17 cellular contexts compared by ENCODE assay signal in the genomic region with DNA sequence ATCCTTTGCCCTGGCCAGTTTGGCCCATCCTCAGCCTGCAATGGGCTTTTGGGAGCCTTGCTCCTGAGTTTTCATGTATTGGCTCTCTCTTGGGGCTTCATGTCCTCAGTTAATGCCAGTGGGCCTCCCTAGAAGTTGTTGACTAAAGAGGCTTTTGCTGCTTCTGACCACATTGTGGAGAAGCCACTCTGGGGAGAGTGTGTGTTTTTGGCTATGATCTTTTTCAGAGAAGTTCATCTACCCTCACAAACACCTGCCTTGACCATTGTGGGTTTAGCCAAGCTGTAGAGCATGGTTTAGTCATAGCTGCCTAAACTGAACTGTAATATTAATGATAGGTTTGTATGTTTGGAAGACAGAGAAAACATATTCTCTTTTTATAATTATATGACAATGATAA. TPM values are rescaled to one million over a fixed set of nuclear protein-coding genes. Genes with fewer than 3 reads are reported as not detected.
DNase-seq lines count a peak whose midpoint lies in the region; ATAC-seq and TF ChIP-seq lines count a peak whose summit lies in the region.
"Had no signal": no experiment of that assay in that cellular context is flagged by ENCODE, and none has a peak within 500 bp of the region (broad histone marks: within the 10 kb centered on the region; RNA-seq: fewer than 3 reads in every experiment).

No MANE protein-coding gene starts in this region.

- H3K9me2 ChIP-seq in GM23248 (ENCODE audit: insufficient read depth): no peaks in the 10 kb centered on the region

- ATAC-seq in heart left ventricle (no peak), Right ventricle myocardium inferior (no peak), GM18520 (IDR thresholded peaks at IDR 0.05; ENCODE audit: unreplicated experiment) (no peak)
- ATAC-seq: A549 had no signal

- no peaks in the 10 kb centered on the region for H3K36me3 Mint-ChIP-seq in neural crest cell (ENCODE audit: low read depth)

- TF ChIP-seq CTCF in heart left ventricle (IDR thresholded peaks at IDR 0.05) (no peak), coronary artery (IDR thresholded peaks at IDR 0.05) (no peak), neural crest cell (conservative IDR thresholded peaks at IDR 0.05) (no peak), GM10248 (IDR thresholded peaks at IDR 0.05; ENCODE audit: control extremely low read depth, extremely low read depth, low read depth, missing control alignments) (no peak)

- peak overlapping the region; percentile 31 for H3K27ac Mint-ChIP-seq in neural crest cell (ENCODE audit: unreplicated experiment)
- H3K27ac Mint-ChIP-seq: CD4-positive, alpha-beta T cell had no signal

- no peak overlapping the region for H3K4me2 ChIP-seq in GM23248 (ENCODE audit: unreplicated experiment)
- H3K4me2 ChIP-seq: A549 had no signal

- DNase-seq in heart left ventricle (no peak), Right ventricle myocardium inferior (ENCODE audit: missing footprints) (no peak), coronary artery (ENCODE audit: low spot score) (peak; percentile 41), neural crest cell (ENCODE audit: low read depth, low spot score) (no peak), GM10248 (ENCODE audit: extremely low spot score) (no peak), GM23248 (no peak)
- DNase-seq: AML-193; Caco-2; CD4-positive, alpha-beta T cell had no signal

- TF ChIP-seq POLR2A in heart left ventricle (IDR thresholded peaks at IDR 0.05): no peak

- CTCF ChIA-PET in GM10248 (lab: Yijun Ruan, JAX): interaction anchor here (1.2 kb wide), 1 partner anchor 17 kb away, joined by 3 read pairs; no protein-coding TSS in a partner anchor

- H3K9me3 ChIP-seq in heart left ventricle (no peaks in the 10 kb centered on the region), GM23248 (ENCODE audit: low read depth) (no peaks in the 10 kb centered on the region)
- H3K9me3 ChIP-seq: A549, Caco-2, HAP-1 had no signal

- H3K9me3 Mint-ChIP-seq in neural crest cell: no peaks in the 10 kb centered on the region
- H3K9me3 Mint-ChIP-seq: CD4-positive, alpha-beta T cell had no signal

- H3K4me1 Mint-ChIP-seq in neural crest cell: peaks cover 33% of the 10 kb centered on the region

- POLR2A ChIA-PET in GM10248 (lab: Yijun Ruan, JAX): no interaction called here

- H3K4me1 ChIP-seq in heart left ventricle: peaks cover 5 to 97% (median 62%) of the 10 kb centered on the region in 12 donors
- H3K4me1 ChIP-seq in GM23248 (ENCODE audit: insufficient read depth): peaks cover 20% of the 10 kb centered on the region
- H3K4me1 ChIP-seq: Caco-2, HAP-1 had no signal

- in situ Hi-C loops in GM23248 (cut with MboI): no loop called here

- H3K4me3 Mint-ChIP-seq in neural crest cell: no peak overlapping the region
- H3K4me3 Mint-ChIP-seq: CD4-positive, alpha-beta T cell had no signal

- H3K27ac ChIP-seq in heart left ventricle (peak overlapping the region in 7 of 12 donors; percentile 2 to 99 (median 68)), coronary artery (no peak overlapping the region), GM23248 (no peak overlapping the region)
- H3K27ac ChIP-seq: 22Rv1, A549, C4-2B had no signal

- H3K27me3 ChIP-seq in heart left ventricle (no peaks in the 10 kb centered on the region), GM23248 (replicated peaks; ENCODE audit: insufficient read depth) (no peaks in the 10 kb centered on the region)

- H3K9ac ChIP-seq in GM23248: no peak overlapping the region

- intact Hi-C loops in heart left ventricle (cut with DNase I): loop anchor here in 2 of 10 donors (5.0 kb wide), 1 partner anchor 43 kb away; no protein-coding TSS in a partner anchor
- intact Hi-C loops in Right ventricle myocardium inferior (cut with DNase I): no loop called here

- H4K20me1 ChIP-seq in GM23248 (ENCODE audit: insufficient read depth): no peaks in the 10 kb centered on the region

- H3F3A ChIP-seq in GM23248 (ENCODE audit: insufficient read depth): no peaks in the 10 kb centered on the region

- H3K36me3 ChIP-seq in heart left ventricle: peaks cover 0 to 23% (median 12%) of the 10 kb centered on the region in 9 donors
- peaks cover 11% of the 10 kb centered on the region; the same call in 1 of the 2 replicates for H3K36me3 ChIP-seq in GM23248 (ENCODE audit: low read depth)
- H3K36me3 ChIP-seq: HAP-1 had no signal

- H3K27me3 Mint-ChIP-seq in neural crest cell (ENCODE audit: low read depth): no peaks in the 10 kb centered on the region

- H2AFZ ChIP-seq in GM23248: no peak overlapping the region

- H3K4me3 ChIP-seq in heart left ventricle: no peak overlapping the region
- H3K4me3 ChIP-seq in coronary artery: no peak overlapping the region
- H3K4me3 ChIP-seq in GM23248: no peak overlapping the region
- H3K4me3 ChIP-seq: A549, HAP-1 had no signal

- H3K79me2 ChIP-seq in GM23248 (ENCODE audit: insufficient read depth): peaks cover 94% of the 10 kb centered on the region

RNA-seq across cellular contexts. Expression of a gene that starts 6.0 kb away (rescaled TPM):
- total RNA-seq in heart left ventricle (100 to 1,000 TPM; 227 to 413 (median 254) TPM), Right ventricle myocardium inferior (396 TPM), neural crest cell (24.7 and 27.0 TPM in 2 replicates)
- polyA plus RNA-seq in heart left ventricle (100 to 1,000 TPM; 112 to 245 TPM), GM23248 (2016; fragmentation: Nextera tagmentation; extraction: Ambion mirVana) (65.1 and 65.5 TPM in 2 replicates)
- 54.9 and 56.7 TPM in 2 replicates for total RNA-seq in GM23248 (2014; rRNA removed; shearing (Covaris generic))

RNA-seq across cellular contexts. Expression of a gene that starts 24.7 kb away (rescaled TPM):
- not detected for total RNA-seq in heart left ventricle
- polyA plus RNA-seq in heart left ventricle: not detected
- total RNA-seq in Right ventricle myocardium inferior: not detected
- 0.79 TPM in 1 of 2 replicates, not detected in the other for total RNA-seq in neural crest cell
- not detected in 2 replicates for total RNA-seq in GM23248 (2014; rRNA removed; shearing (Covaris generic))
- polyA plus RNA-seq in GM23248 (2016; fragmentation: Nextera tagmentation; extraction: Ambion mirVana): 0.14 TPM in 1 of 2 replicates, not detected in the other
- total RNA-seq: Caco-2, H4, HT-29 had no signal
- polyA plus RNA-seq: BJ had no signal

Comparison
In these comparisons a context has a peak if more than half of its experiments do, and no peak if none do; other contexts are left out.
1. H3K27ac ChIP-seq: peak in heart left ventricle (7 of 12); none in coronary artery (0 of 2) and GM23248 (single experiment).